9 cellular contexts compared by ENCODE assay signal in genomic region chr18:79523221-79523737, GRCh38.
DNase-seq lines count a peak whose midpoint lies in the region; ATAC-seq and TF ChIP-seq lines count a peak whose summit lies in the region.
"Had no signal": no experiment of that assay in that cellular context is flagged by ENCODE, and none has a peak within 500 bp of the region (broad histone marks: within the 10 kb centered on the region; RNA-seq: fewer than 3 reads in every experiment).

No MANE protein-coding gene starts in this region.

- H2BK120ac ChIP-seq in mesenchymal stem cell (ENCODE audit: low read depth, low read length): no peak overlapping the region

- H3K4me3 Mint-ChIP-seq in activated CD8-positive, alpha-beta memory T cell treated with anti-CD3 and anti-CD28 coated beads, Interleukin-2, amount 10 ng/mL, durations not matched to agents 7 days and 5 days: peak overlapping the region; percentile 57
- H3K4me3 Mint-ChIP-seq in progenitor cell of endocrine pancreas (ENCODE audit: low read depth): no peak overlapping the region
- H3K4me3 Mint-ChIP-seq: neural crest cell had no signal

- H4K91ac ChIP-seq in mesenchymal stem cell (ENCODE audit: low read length): no peak overlapping the region

- no peak overlapping the region for H3K4me3 ChIP-seq in mesenchymal stem cell (ENCODE audit: insufficient read depth in 1 of 2, low read depth in 1 of 2, low read length in 2 of 2)

- no peak overlapping the region for H2BK15ac ChIP-seq in mesenchymal stem cell (ENCODE audit: low read depth, poor library complexity, severe bottlenecking)

- peak; percentile 63 for DNase-seq in activated CD8-positive, alpha-beta memory T cell treated with anti-CD3 and anti-CD28 coated beads, Interleukin-2, amount 10 ng/mL, durations not matched to agents 7 days and 5 days
- no peak for DNase-seq in progenitor cell of endocrine pancreas (ENCODE audit: low spot score, unreplicated experiment)
- no peak for DNase-seq in NCI-H1105 treated with DMSO at 0.1 percent for 48 hours (lab: John Stamatoyannopoulos, UW)
- no peak for DNase-seq in mesenchymal stem cell
- DNase-seq in SW480 (ENCODE audit: low spot score): no peak
- no peak for DNase-seq in NCI-H2171 (lab: John Stamatoyannopoulos, UW)

- H3K23ac ChIP-seq in mesenchymal stem cell (ENCODE audit: low read length in 2 of 2): no peak overlapping the region

- TF ChIP-seq CTCF in progenitor cell of endocrine pancreas (IDR thresholded peaks at IDR 0.05; ENCODE audit: unreplicated experiment): no peak

- H3K27me3 ChIP-seq in mesenchymal stem cell (ENCODE audit: control insufficient read depth in 1 of 2, insufficient read depth in 1 of 2, low read length in 2 of 2): peaks cover 10 to 11% of the 10 kb centered on the region in 2 experiments

- H2BK12ac ChIP-seq in mesenchymal stem cell (ENCODE audit: low read length in 2 of 2): no peak overlapping the region

- no peaks in the 10 kb centered on the region for H3K9me3 Mint-ChIP-seq in activated CD8-positive, alpha-beta memory T cell treated with anti-CD3 and anti-CD28 coated beads, Interleukin-2, amount 10 ng/mL, durations not matched to agents 7 days and 5 days (ENCODE audit: low read depth)
- H3K9me3 Mint-ChIP-seq in progenitor cell of endocrine pancreas (ENCODE audit: low read depth): no peaks in the 10 kb centered on the region
- H3K9me3 Mint-ChIP-seq: neural crest cell had no signal

- no peak overlapping the region for H2AFZ ChIP-seq in mesenchymal stem cell (ENCODE audit: low read depth, low read length)

- H3K4me1 Mint-ChIP-seq in activated CD8-positive, alpha-beta memory T cell treated with anti-CD3 and anti-CD28 coated beads, Interleukin-2, amount 10 ng/mL, durations not matched to agents 7 days and 5 days: peaks cover 44% of the 10 kb centered on the region
- peaks cover 10% of the 10 kb centered on the region for H3K4me1 Mint-ChIP-seq in progenitor cell of endocrine pancreas (ENCODE audit: low read depth)

- H3K27ac Mint-ChIP-seq in activated CD8-positive, alpha-beta memory T cell treated with anti-CD3 and anti-CD28 coated beads, Interleukin-2, amount 10 ng/mL, durations not matched to agents 7 days and 5 days: peak overlapping the region; percentile 85
- H3K27ac Mint-ChIP-seq in progenitor cell of endocrine pancreas: peak overlapping the region; percentile 74

- H3K9ac ChIP-seq in mesenchymal stem cell (ENCODE audit: low read length): no peak overlapping the region

- CTCF ChIA-PET in activated CD8-positive, alpha-beta memory T cell treated with anti-CD3 and anti-CD28 coated beads, Interleukin-2, amount 10 ng/mL, durations not matched to agents 7 days and 5 days (lab: Charles Lee): interaction anchor here (1.2 to 2.1 kb wide), 6 partner anchors 118 to 144 kb away, joined by 3 to 9 read pairs (median 6); no protein-coding TSS in a partner anchor

- H3K9me3 ChIP-seq in mesenchymal stem cell (ENCODE audit: control insufficient read depth, low read length): no peaks in the 10 kb centered on the region

- H3K36me3 Mint-ChIP-seq in activated CD8-positive, alpha-beta memory T cell treated with anti-CD3 and anti-CD28 coated beads, Interleukin-2, amount 10 ng/mL, durations not matched to agents 7 days and 5 days: peaks cover 2% of the 10 kb centered on the region
- no peaks in the 10 kb centered on the region for H3K36me3 Mint-ChIP-seq in progenitor cell of endocrine pancreas (ENCODE audit: insufficient read depth)

- peak; percentile 33 for ATAC-seq in GM19324 (IDR thresholded peaks at IDR 0.05; ENCODE audit: low FRiP score, unreplicated experiment)
- peak; percentile 29 for ATAC-seq in HG03139 (IDR thresholded peaks at IDR 0.05; ENCODE audit: unreplicated experiment)
- peak; percentile 46 for ATAC-seq in activated CD8-positive, alpha-beta memory T cell treated with anti-CD3 and anti-CD28 coated beads, Interleukin-2, amount 10 ng/mL, durations not matched to agents 7 days and 5 days

- H3K18ac ChIP-seq in mesenchymal stem cell (ENCODE audit: low read depth in 1 of 2, low read length in 2 of 2): no peak overlapping the region

- no peak overlapping the region for H4K8ac ChIP-seq in mesenchymal stem cell (ENCODE audit: low read length)

- no peak overlapping the region for H3K14ac ChIP-seq in mesenchymal stem cell (ENCODE audit: low read length in 2 of 2)

- no peaks in the 10 kb centered on the region for H3K79me1 ChIP-seq in mesenchymal stem cell (replicated peaks; ENCODE audit: low read length, poor library complexity, severe bottlenecking)

- no peak overlapping the region for H3K4me2 ChIP-seq in mesenchymal stem cell (ENCODE audit: low read length, poor library complexity, severe bottlenecking)

- 92% methylated on average over 10 of the region's 12 CpGs for WGBS in mesenchymal stem cell

- peaks cover 11% of the 10 kb centered on the region for H3K4me1 ChIP-seq in mesenchymal stem cell (ENCODE audit: control insufficient read depth, insufficient read depth, low read depth, low read length)

- H3K36me3 ChIP-seq in mesenchymal stem cell (ENCODE audit: control insufficient read depth in 1 of 2, insufficient read depth in 2 of 2, low read depth in 1 of 2, low read length in 2 of 2): no peaks in the 10 kb centered on the region

- H3K4ac ChIP-seq in mesenchymal stem cell (ENCODE audit: low read depth in 1 of 2, low read length in 2 of 2): no peak overlapping the region

- H2BK5ac ChIP-seq in mesenchymal stem cell (ENCODE audit: low read depth, low read length, poor library complexity, severe bottlenecking): no peak overlapping the region

- H2AK5ac ChIP-seq in mesenchymal stem cell (ENCODE audit: low read length, severe bottlenecking): no peak overlapping the region

- H3K27me3 Mint-ChIP-seq in activated CD8-positive, alpha-beta memory T cell treated with anti-CD3 and anti-CD28 coated beads, Interleukin-2, amount 10 ng/mL, durations not matched to agents 7 days and 5 days: no peaks in the 10 kb centered on the region
- H3K27me3 Mint-ChIP-seq in progenitor cell of endocrine pancreas: peaks cover 13% of the 10 kb centered on the region

- no peak overlapping the region for H3K27ac ChIP-seq in mesenchymal stem cell (ENCODE audit: low read length, poor library complexity, severe bottlenecking)
